ENCODE assay signal across 33 cellular contexts in the genomic region with DNA sequence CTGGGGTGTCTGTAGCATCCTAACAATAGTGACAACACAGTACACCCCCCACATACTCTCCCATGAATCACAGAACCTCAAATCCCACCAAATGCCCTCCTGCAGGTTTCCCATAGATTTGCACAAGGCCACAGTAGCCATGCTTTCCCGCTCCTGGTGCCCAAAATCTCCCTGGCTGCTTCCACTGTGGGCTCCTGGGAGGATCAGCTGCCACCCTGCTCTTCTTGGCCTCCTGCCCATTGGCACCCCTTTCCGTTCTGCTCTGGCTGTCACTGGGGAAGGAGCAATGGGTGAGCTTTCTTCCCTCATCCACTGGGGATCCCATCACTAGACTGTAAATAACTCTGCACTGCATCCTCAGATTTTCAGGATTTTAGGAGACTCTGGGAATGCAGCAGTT.
DNase-seq lines count a peak whose midpoint lies in the region; TF ChIP-seq lines count a peak whose summit lies in the region.
"Had no signal": no experiment of that assay in that cellular context is flagged by ENCODE, and none has a peak within 500 bp of the region (broad histone marks: within the 10 kb centered on the region; RNA-seq: fewer than 3 reads in every experiment).

No MANE protein-coding gene starts in this region.

- H3K4me1 ChIP-seq in esophagus muscularis mucosa (no peaks in the 10 kb centered on the region), adrenal gland (replicated peaks in 1 of 2) (no peaks in the 10 kb centered on the region)
- H3K4me1 ChIP-seq: A549; BLaER1; BLaER1 treated with 17β-estradiol and CSF1 and Interleukin-3, amounts not matched to agents 10 nM and 100 nM; Caco-2 had no signal

- H3K9me3 ChIP-seq in esophagus muscularis mucosa (no peaks in the 10 kb centered on the region), adrenal gland (replicated peaks in 1 of 3) (no peaks in the 10 kb centered on the region)
- H3K9me3 ChIP-seq: A549; BE2C; BLaER1; BLaER1 treated with 17β-estradiol and CSF1 and Interleukin-3, amounts not matched to agents 10 nM and 100 nM; Caco-2 had no signal

- no peaks in the 10 kb centered on the region for H3K36me3 ChIP-seq in esophagus muscularis mucosa
- H3K36me3 ChIP-seq in adrenal gland (replicated peaks in 1 of 2) = no peaks in the 10 kb centered on the region
- H3K36me3 ChIP-seq: BE2C; BLaER1; BLaER1 treated with 17β-estradiol and CSF1 and Interleukin-3, amounts not matched to agents 10 nM and 100 nM had no signal

- no peaks in the 10 kb centered on the region for H3K4me1 Mint-ChIP-seq in activated T-helper 1 cell treated with anti-CD3 and anti-CD28 coated beads, Interleukin-12 subunit alpha, Interleukin-12 subunit beta, Interleukin-2, Interleukin-4 antibody, amounts not matched to agents 30 ng/mL and 10 ng/mL and 1 ng/mL, durations not matched to agents 14 hours and 24 hours and 36 hours (ENCODE audit: low read depth)
- H3K4me1 Mint-ChIP-seq: B cell; CD14-positive monocyte; CD4-positive, alpha-beta memory T cell; CD4-positive, CD25-positive, alpha-beta regulatory T cell; CD8-positive, alpha-beta memory T cell had no signal

- H3K27me3 Mint-ChIP-seq in activated T-helper 1 cell treated with anti-CD3 and anti-CD28 coated beads, Interleukin-12 subunit alpha, Interleukin-12 subunit beta, Interleukin-2, Interleukin-4 antibody, amounts not matched to agents 30 ng/mL and 10 ng/mL and 1 ng/mL, durations not matched to agents 14 hours and 24 hours and 36 hours (ENCODE audit: insufficient read depth) = no peaks in the 10 kb centered on the region
- H3K27me3 Mint-ChIP-seq: CD4-positive, CD25-positive, alpha-beta regulatory T cell; CD8-positive, alpha-beta memory T cell had no signal

- no peak overlapping the region for H3K27ac Mint-ChIP-seq in activated T-helper 1 cell treated with anti-CD3 and anti-CD28 coated beads, Interleukin-12 subunit alpha, Interleukin-12 subunit beta, Interleukin-2, Interleukin-4 antibody, amounts not matched to agents 30 ng/mL and 10 ng/mL and 1 ng/mL, durations not matched to agents 14 hours and 24 hours and 36 hours
- H3K27ac Mint-ChIP-seq: B cell; CD4-positive, alpha-beta memory T cell; CD4-positive, alpha-beta T cell; CD4-positive, CD25-positive, alpha-beta regulatory T cell; CD8-positive, alpha-beta memory T cell; CD8-positive, alpha-beta T cell had no signal

- peak; percentile 6 for DNase-seq in Daoy (ENCODE audit: low read depth)
- DNase-seq in esophagus muscularis mucosa (ENCODE audit: extremely low spot score) = peak; percentile 77
- DNase-seq in adrenal gland = no peak
- DNase-seq in activated T-helper 1 cell treated with anti-CD3 and anti-CD28 coated beads, Interleukin-12 subunit alpha, Interleukin-12 subunit beta, Interleukin-2, Interleukin-4 antibody, amounts not matched to agents 30 ng/mL and 10 ng/mL and 1 ng/mL, durations not matched to agents 14 hours and 24 hours and 36 hours (ENCODE audit: low spot score) = no peak
- no peak for DNase-seq in HCEC 1CT
- DNase-seq in activated CD4-positive, CD25-positive, alpha-beta regulatory T cell (lab: John Stamatoyannopoulos, UW) = no peak
- DNase-seq: 8988T; ACHN; AML-193; BE2C; Caco-2; Calu3; CD4-positive, alpha-beta memory T cell; CD4-positive, alpha-beta T cell; CD4-positive, CD25-positive, alpha-beta regulatory T cell; CD8-positive, alpha-beta memory T cell; CD8-positive, alpha-beta T cell; COR-L47; DMS 273 treated with DMSO at 0.1 percent for 48 hours; DMS153; DMS53; DMS79; DMS79 treated with DMSO at 0.1 percent for 48 hours; DND-41; EL had no signal

- TF ChIP-seq EP300 in esophagus muscularis mucosa (IDR thresholded peaks at IDR 0.05) = no peak

- intact Hi-C loops in esophagus muscularis mucosa (cut with DNase I) (no loop called here), adrenal gland (cut with DNase I) (no loop called here)
- intact Hi-C loops in activated T-helper 1 cell treated with anti-CD3 and anti-CD28 coated beads, Interleukin-12 subunit alpha, Interleukin-12 subunit beta, Interleukin-2, Interleukin-4 antibody, amounts not matched to agents 30 ng/mL and 10 ng/mL and 1 ng/mL, durations not matched to agents 14 hours and 24 hours and 36 hours (cut with micrococcal nuclease) = no loop called here

- H3K36me3 Mint-ChIP-seq in activated T-helper 1 cell treated with anti-CD3 and anti-CD28 coated beads, Interleukin-12 subunit alpha, Interleukin-12 subunit beta, Interleukin-2, Interleukin-4 antibody, amounts not matched to agents 30 ng/mL and 10 ng/mL and 1 ng/mL, durations not matched to agents 14 hours and 24 hours and 36 hours (ENCODE audit: low read depth) = no peaks in the 10 kb centered on the region
- H3K36me3 Mint-ChIP-seq: CD14-positive monocyte; CD4-positive, alpha-beta memory T cell; CD4-positive, CD25-positive, alpha-beta regulatory T cell; CD8-positive, alpha-beta memory T cell; CD8-positive, alpha-beta T cell had no signal

- no peak overlapping the region for H3K4me3 Mint-ChIP-seq in activated T-helper 1 cell treated with anti-CD3 and anti-CD28 coated beads, Interleukin-12 subunit alpha, Interleukin-12 subunit beta, Interleukin-2, Interleukin-4 antibody, amounts not matched to agents 30 ng/mL and 10 ng/mL and 1 ng/mL, durations not matched to agents 14 hours and 24 hours and 36 hours
- H3K4me3 Mint-ChIP-seq: B cell; CD14-positive monocyte; CD4-positive, alpha-beta memory T cell; CD4-positive, alpha-beta T cell; CD4-positive, CD25-positive, alpha-beta regulatory T cell; CD8-positive, alpha-beta memory T cell; CD8-positive, alpha-beta T cell had no signal

- peak overlapping the region; percentile 61 for H3K27ac ChIP-seq in C4-2B
- peak overlapping the region; percentile 56; the same call in 1 of the 2 replicates for H3K27ac ChIP-seq in VCaP
- H3K27ac ChIP-seq in esophagus muscularis mucosa (replicated peaks in 1 of 4) = no peak overlapping the region
- no peak overlapping the region for H3K27ac ChIP-seq in adrenal gland
- H3K27ac ChIP-seq: 22Rv1; A549; BLaER1; BLaER1 treated with 17β-estradiol and CSF1 and Interleukin-3, amounts not matched to agents 10 nM and 100 nM had no signal

- TF ChIP-seq CTCF in C4-2B (conservative IDR thresholded peaks at IDR 0.05) (no peak), VCaP (conservative IDR thresholded peaks at IDR 0.05) (no peak), esophagus muscularis mucosa (IDR thresholded peaks at IDR 0.05) (no peak), adrenal gland (IDR thresholded peaks at IDR 0.05) (no peak)

- WGBS in esophagus muscularis mucosa = 93% methylated on average over 2 of the region's 2 CpGs
- WGBS in adrenal gland, 4 donors = 78 to 100% (median 91%) methylated on average over 2 of the region's 2 CpGs

- no peak for TF ChIP-seq POLR2A in esophagus muscularis mucosa (IDR thresholded peaks at IDR 0.05; ENCODE audit: low read depth)
- no peak for TF ChIP-seq POLR2A in adrenal gland (IDR thresholded peaks at IDR 0.05)

- H3K4me3 ChIP-seq in esophagus muscularis mucosa (no peak overlapping the region), adrenal gland (no peak overlapping the region)
- H3K4me3 ChIP-seq: A549; BLaER1; BLaER1 treated with 17β-estradiol and CSF1 and Interleukin-3, amounts not matched to agents 10 nM and 100 nM had no signal

- no peaks in the 10 kb centered on the region for H3K27me3 ChIP-seq in esophagus muscularis mucosa
- no peaks in the 10 kb centered on the region for H3K27me3 ChIP-seq in adrenal gland
- H3K27me3 ChIP-seq: BE2C; BLaER1; BLaER1 treated with 17β-estradiol and CSF1 and Interleukin-3, amounts not matched to agents 10 nM and 100 nM had no signal

- H3K9me3 Mint-ChIP-seq in activated T-helper 1 cell treated with anti-CD3 and anti-CD28 coated beads, Interleukin-12 subunit alpha, Interleukin-12 subunit beta, Interleukin-2, Interleukin-4 antibody, amounts not matched to agents 30 ng/mL and 10 ng/mL and 1 ng/mL, durations not matched to agents 14 hours and 24 hours and 36 hours = no peaks in the 10 kb centered on the region
- H3K9me3 Mint-ChIP-seq: CD4-positive, alpha-beta memory T cell; CD4-positive, alpha-beta T cell; CD8-positive, alpha-beta memory T cell; CD8-positive, alpha-beta T cell had no signal

Comparison
In these comparisons a context has a peak if more than half of its experiments do, and no peak if none do; other contexts are left out.
1. H3K27ac ChIP-seq: peak in C4-2B (single experiment) and VCaP (single experiment); none in esophagus muscularis mucosa (0 of 4) and adrenal gland (0 of 5).
2. DNase-seq: peak in Daoy (single experiment) and esophagus muscularis mucosa (single experiment); none in adrenal gland (0 of 7), activated T-helper 1 cell treated with anti-CD3 and anti-CD28 coated beads, Interleukin-12 subunit alpha, Interleukin-12 subunit beta, Interleukin-2, Interleukin-4 antibody, amounts not matched to agents 30 ng/mL and 10 ng/mL and 1 ng/mL, durations not matched to agents 14 hours and 24 hours and 36 hours (single experiment), HCEC 1CT (single experiment) and activated CD4-positive, CD25-positive, alpha-beta regulatory T cell (0 of 4).